9 cellular contexts compared by ENCODE assay signal in genomic region chr1:30877205-30877912, GRCh38. TPM values are rescaled to one million over a fixed set of nuclear protein-coding genes. Genes with fewer than 3 reads are reported as not detected.
A peak's percentile ranks its signal among the peaks of the same experiment; 100 is the strongest.
DNase-seq lines count a peak whose midpoint lies in the region; ATAC-seq, FAIRE-seq and TF ChIP-seq lines count a peak whose summit lies in the region.
"Had no signal": no experiment of that assay in that cellular context is flagged by ENCODE, and none has a peak within 500 bp of the region (broad histone marks: within the 10 kb centered on the region; RNA-seq: fewer than 3 reads in every experiment).

No MANE protein-coding gene starts in this region.

- peaks cover 22% of the 10 kb centered on the region; the same call in 1 of the 2 replicates for H4K20me1 ChIP-seq in K562 (replicated peaks; ENCODE audit: control insufficient read depth, insufficient read depth, low read length)

- H2AFZ ChIP-seq in K562 (ENCODE audit: low read depth, low read length) = no peak overlapping the region
- H2AFZ ChIP-seq: neural progenitor cell had no signal

- FAIRE-seq in K562 (lab: Jason Lieb, UNC) = no peak

- peaks cover 7% of the 10 kb centered on the region for H3K36me3 Mint-ChIP-seq in T-helper 17 cell (ENCODE audit: low read depth)

- peaks cover 26% of the 10 kb centered on the region; the same call in 1 of the 3 replicates for H3K36me3 ChIP-seq in K562 (ENCODE audit: control insufficient read depth, insufficient read depth, low read length)
- H3K36me3 ChIP-seq in heart right ventricle = peaks cover 0 to 43% (median 21%) of the 10 kb centered on the region in 9 donors
- H3K36me3 ChIP-seq in rectal smooth muscle tissue (ENCODE audit: control insufficient read depth, insufficient read depth, low read length) = peaks cover 22% of the 10 kb centered on the region

- DNase-seq in ELR (ENCODE audit: low read depth) = peak; percentile 57
- DNase-seq in K562 (ENCODE audit: extremely low read depth in 1 of 4, low spot score in 3 of 4) = no peak
- DNase-seq in heart right ventricle = peak; percentile 75 to 78
- no peak for DNase-seq in NCI-H446 (lab: John Stamatoyannopoulos, UW)
- no peak for DNase-seq in T-helper 17 cell
- DNase-seq in NCI-H2081 (lab: John Stamatoyannopoulos, UW) = no peak

- H3K4me3 ChIP-seq in K562 (no peak overlapping the region), heart right ventricle (no peak overlapping the region), rectal smooth muscle tissue (ENCODE audit: low read length) (no peak overlapping the region)
- H3K4me3 ChIP-seq: neural progenitor cell had no signal

- CTCF ChIA-PET in K562 (lab: Yijun Ruan, JAX; ENCODE audit: low intra/inter-chr PET ratio) = no interaction called here

- H3K4me2 ChIP-seq in K562 (ENCODE audit: insufficient read depth, low read length) = no peak overlapping the region
- H3K4me2 ChIP-seq: neural progenitor cell had no signal

- no peaks in the 10 kb centered on the region for H3K79me2 ChIP-seq in K562 (ENCODE audit: control insufficient read depth, insufficient read depth, low read length)

- H3K4me3 Mint-ChIP-seq in T-helper 17 cell = no peak overlapping the region

- BruUV-seq in K562 (replicated peaks; lab: Mats Ljungman, UMichigan) = no TSS peak

- no peak for TF ChIP-seq POLR2A in K562 (conservative IDR thresholded peaks at IDR 0.05)

- no peak for ATAC-seq in K562
- ATAC-seq in heart right ventricle = peak; percentile 55 to 94 (median 85)
- ATAC-seq in GM21528 (IDR thresholded peaks at IDR 0.05; ENCODE audit: low FRiP score, unreplicated experiment) = no peak
- no peak for ATAC-seq in T-helper 17 cell

- H3K4me1 Mint-ChIP-seq in T-helper 17 cell = peaks cover 6% of the 10 kb centered on the region

- intact Hi-C loops in K562 (cut with micrococcal nuclease) (no loop called here), heart right ventricle (cut with DNase I) (no loop called here)

- peaks cover 17 to 36% of the 10 kb centered on the region in 2 experiments for H3K4me1 ChIP-seq in K562 (replicated peaks in 1 of 2; ENCODE audit: control insufficient read depth in 2 of 2, insufficient read depth in 2 of 2, low read length in 2 of 2)
- H3K4me1 ChIP-seq in heart right ventricle = peaks cover 7 to 38% (median 28%) of the 10 kb centered on the region in 9 donors
- peaks cover 46% of the 10 kb centered on the region for H3K4me1 ChIP-seq in rectal smooth muscle tissue (ENCODE audit: control insufficient read depth, insufficient read depth, low read length)

- H3K27ac ChIP-seq in K562 (ENCODE audit: extremely low read depth, low read depth, low read length) (no peak overlapping the region), heart right ventricle (peak overlapping the region in 7 of 10 donors; percentile 45 to 65 (median 55)), rectal smooth muscle tissue (ENCODE audit: low read depth, low read length) (peak overlapping the region; percentile 82)
- H3K27ac ChIP-seq: neural progenitor cell had no signal

- H3K9ac ChIP-seq in K562 (ENCODE audit: insufficient read depth in 1 of 2, low read depth in 2 of 2, low read length in 2 of 2) = peak overlapping the region in 1 of 2 experiments; percentile 67; a peak in 1 of 4 replicates
- no peak overlapping the region for H3K9ac ChIP-seq in rectal smooth muscle tissue (ENCODE audit: low read length)
- H3K9ac ChIP-seq: neural progenitor cell had no signal

- H3K27ac Mint-ChIP-seq in T-helper 17 cell = no peak overlapping the region
- H3K27ac Mint-ChIP-seq: neural progenitor cell had no signal

- peaks cover 2% of the 10 kb centered on the region for H3K9me1 ChIP-seq in K562 (ENCODE audit: control insufficient read depth, insufficient read depth, low read length)

- H3K9me3 ChIP-seq in K562 (replicated peaks; ENCODE audit: control insufficient read depth, insufficient read depth, low read depth, low read length) (no peaks in the 10 kb centered on the region), heart right ventricle (peaks cover 0 to 18% (median 11%) of the 10 kb centered on the region in 11 donors), T-helper 17 cell (ENCODE audit: control insufficient read depth, low read length, poor library complexity, severe bottlenecking) (no peaks in the 10 kb centered on the region)

- H3K27me3 ChIP-seq in K562 (ENCODE audit: control insufficient read depth in 2 of 2, insufficient read depth in 2 of 2, low read length in 2 of 2) = no peaks in the 10 kb centered on the region
- H3K27me3 ChIP-seq in heart right ventricle = no peaks in the 10 kb centered on the region
- no peaks in the 10 kb centered on the region for H3K27me3 ChIP-seq in rectal smooth muscle tissue (ENCODE audit: control insufficient read depth, insufficient read depth, low read length)
- H3K27me3 ChIP-seq: neural progenitor cell had no signal

- peaks cover 72% of the 10 kb centered on the region for H3K27me3 Mint-ChIP-seq in T-helper 17 cell

- TF ChIP-seq CTCF in K562 (IDR thresholded peaks at IDR 0.05 in 2 of 3, conservative IDR thresholded peaks at IDR 0.05 in 1 of 3; ENCODE audit: insufficient read depth in 2 of 3, low read depth in 1 of 3, low read length in 3 of 3) = no peak
- no peak for TF ChIP-seq CTCF in heart right ventricle (IDR thresholded peaks at IDR 0.05)

- WGBS in K562 (ENCODE audit: insufficient coverage, low coverage, missing lambda C conversion rate) = 52% methylated on average over 10 of the region's 10 CpGs
- 52 to 55% methylated on average over 10 of the region's 10 CpGs for WGBS in heart right ventricle, 2 donors

- no peak for TF ChIP-seq EP300 in K562 (IDR thresholded peaks at IDR 0.05; ENCODE audit: low read length)

- no peak for TF ChIP-seq RAD21 in K562 (CRISPR knock-in tag; conservative IDR thresholded peaks at IDR 0.05 in 1 of 2, IDR thresholded peaks at IDR 0.05 in 1 of 2)

- in situ Hi-C loops in K562 (cut with MboI) = no loop called here

- POLR2A ChIA-PET in K562 (lab: Yijun Ruan, JAX) = interaction anchor here (0.7 to 1.3 kb wide), 4 partner anchors 9 to 18 kb away, joined by 3 to 5 read pairs (median 4); no protein-coding TSS in a partner anchor

TF ChIP-seq in K562, 482 proteins besides CTCF, POLR2A, EP300 and RAD21 (continues in another document):
- TF ChIP-seq CEBPG (CRISPR knock-in tag; IDR thresholded peaks at IDR 0.05) = peak; percentile 83
- peak; percentile 70 to 90 for TF ChIP-seq CEBPG (tag; conservative IDR thresholded peaks at IDR 0.05 in 1 of 2, IDR thresholded peaks at IDR 0.05 in 1 of 2)
- TF ChIP-seq NEUROD1 (IDR thresholded peaks at IDR 0.05; ENCODE audit: borderline replicate concordance, low read depth, low read length, partially characterized antibody) = no peak
- no peak for TF ChIP-seq ZNF79 (CRISPR knock-in tag; IDR thresholded peaks at IDR 0.05; ENCODE audit: low read depth)
- TF ChIP-seq MEIS2 (IDR thresholded peaks at IDR 0.05; ENCODE audit: partially characterized antibody) = no peak
- TF ChIP-seq RNF2 (IDR thresholded peaks at IDR 0.05) = no peak
- TF ChIP-seq CREBBP (IDR thresholded peaks at IDR 0.05; ENCODE audit: low read depth, low read length) = no peak
- TF ChIP-seq MYC (IDR thresholded peaks at IDR 0.05; ENCODE audit: low read depth, low read length) = no peak
- no peak for TF ChIP-seq MYC (CRISPR knock-in tag; IDR thresholded peaks at IDR 0.05; ENCODE audit: borderline replicate concordance, low read depth)
- TF ChIP-seq MEF2D (tag; conservative IDR thresholded peaks at IDR 0.05; ENCODE audit: low read depth) = no peak
- peak; percentile 74 for TF ChIP-seq ZNF175 (CRISPR knock-in tag; IDR thresholded peaks at IDR 0.05; ENCODE audit: low read depth)
- no peak for TF ChIP-seq BRCA1 (IDR thresholded peaks at IDR 0.05)
- no peak for TF ChIP-seq BRCA1 (CRISPR knock-in tag; IDR thresholded peaks at IDR 0.05)
- no peak for TF ChIP-seq MXI1 (IDR thresholded peaks at IDR 0.05; ENCODE audit: low read depth, low read length)
- 0 out of 2 replicates have a peak, but pooled peaks have one; percentile 28 for TF ChIP-seq GABPA (tag; conservative IDR thresholded peaks at IDR 0.05; ENCODE audit: low read depth)
- no peak for TF ChIP-seq PRPF4 (IDR thresholded peaks at IDR 0.05; ENCODE audit: insufficient read depth, low read depth, low read length, poor library complexity, severe bottlenecking)
- no peak for TF ChIP-seq MNT (conservative IDR thresholded peaks at IDR 0.05)

RNA-seq across cellular contexts. Expression of gene SDC3, which starts 31.2 kb away (rescaled TPM):
- total RNA-seq in K562 (2011; cell fraction: chromatin; rRNA removed; ENCODE audit: low replicate concordance) = 13.1 and 24.6 TPM in 2 replicates
- 24.0 and 32.2 TPM in 2 replicates for total RNA-seq in K562 (2011; cell fraction: nucleolus; rRNA removed)
- total RNA-seq in K562 (2011; cell fraction: nucleoplasm; rRNA removed) = 29.8 and 31.2 TPM in 2 replicates
- total RNA-seq in K562 (2014; rRNA removed) (12.1 and 20.7 TPM in 2 replicates), K562 (2014; rRNA removed; fragmentation: Illumina TruSeq; extraction: Trizol) (8.6 and 9.0 TPM in 2 replicates), K562 (2015; rRNA removed; fragmentation: Illumina TruSeq; extraction: Trizol) (17.6 and 18.3 TPM in 2 replicates), K562 (2021) (39.4 and 44.1 TPM in 2 replicates), heart right ventricle (10 to 100 TPM; 17.9 to 57.7 (median 22.1) TPM), T-helper 17 cell (under 1 TPM; 0.32 to 0.34 TPM)
- polyA plus RNA-seq in K562 (2011; rRNA removed) (6.5 and 8.9 TPM in 2 replicates), K562 (2014; fragmentation: Illumina TruSeq; extraction: Trizol) (30.5 and 39.3 TPM in 2 replicates), K562 (2014; fragmentation: Nextera tagmentation; extraction: Ambion mirVana) (under 1 TPM; 0.38 to 0.56 TPM), K562 (2014; rRNA removed) (20.4 and 24.5 TPM in 2 replicates), heart right ventricle (10 to 100 TPM; 13.1 to 22.2 TPM)
- polyA plus RNA-seq in K562 (2011; cell fraction: cytosol; rRNA removed) = 8.4 and 12.2 TPM in 2 replicates
- polyA plus RNA-seq in K562 (2011; cell fraction: nucleus; rRNA removed) = 15.0 and 19.6 TPM in 2 replicates
- polyA plus RNA-seq in K562 (2012) = 39.4 and 99.6 TPM in 2 replicates
- 4.6 and 6.4 TPM in 2 replicates for polyA minus RNA-seq in K562 (2011; rRNA and poly(A)+ RNA removed)
- 12.1 and 19.4 TPM in 2 replicates for polyA minus RNA-seq in K562 (2011; cell fraction: cytosol; rRNA and poly(A)+ RNA removed)
- polyA minus RNA-seq in K562 (2011; cell fraction: nucleus; rRNA and poly(A)+ RNA removed) = 3.4 and 3.8 TPM in 2 replicates

Comparison
In these comparisons a context has a peak if more than half of its experiments do, and no peak if none do; other contexts are left out.
1. DNase-seq: peak in ELR (single experiment) and heart right ventricle (2 of 2); none in K562 (0 of 4), NCI-H446 (0 of 2), T-helper 17 cell (0 of 3) and NCI-H2081 (0 of 2).
2. ATAC-seq: peak in heart right ventricle (8 of 8); none in K562 (single experiment), GM21528 (single experiment) and T-helper 17 cell (single experiment).
3. RNA of gene SDC3, which starts 31.2 kb away (total RNA-seq): 17.9 to 57.7 TPM in heart right ventricle and 8.6 to 44.1 TPM in K562; 0.32 to 0.34 TPM in T-helper 17 cell; every median in the first group is over 4 times any median in the second.